ENCODE assay signal across 1 cellular context in the genomic region with DNA sequence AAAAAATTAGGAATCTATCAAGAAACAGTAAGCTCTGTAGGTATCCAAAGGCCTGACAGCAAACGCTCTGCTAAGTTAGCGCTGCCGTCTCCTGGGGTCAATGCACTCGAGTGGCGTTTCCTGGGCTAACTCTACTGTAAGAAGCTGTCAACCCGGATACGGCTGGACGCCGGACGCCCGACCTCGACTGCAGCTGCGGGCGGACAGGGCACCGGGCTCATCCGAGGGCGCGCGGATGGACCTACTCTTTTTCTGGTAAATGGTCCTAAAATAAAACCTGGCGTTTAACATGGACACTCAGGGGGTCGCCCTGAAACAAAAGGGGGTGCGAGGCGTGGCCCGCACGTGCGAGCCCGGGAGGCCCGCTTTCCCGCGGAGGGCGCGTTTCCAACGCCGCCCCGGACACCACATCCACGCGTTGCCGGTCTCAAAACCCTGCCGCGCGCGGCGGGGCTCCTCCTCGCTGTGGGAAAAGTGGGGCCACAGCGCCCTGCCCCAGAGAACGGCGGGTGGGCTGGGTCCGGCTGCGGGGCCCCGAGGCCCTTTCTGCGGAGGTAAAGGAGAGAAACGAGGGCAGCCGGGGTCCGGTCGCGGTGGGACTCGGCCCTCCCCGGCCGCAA.
A peak's percentile ranks its signal among the peaks of the same experiment; 100 is the strongest.
TF ChIP-seq lines count a peak whose summit lies in the region.

No MANE protein-coding gene starts in this region.

TF ChIP-seq in K562, 482 proteins besides CTCF, POLR2A, EP300 and RAD21 (continues in another document):
- TF ChIP-seq POU5F1 (IDR thresholded peaks at IDR 0.05; ENCODE audit: borderline replicate concordance, low read depth, low read length, partially characterized antibody) (no peak), BRF1 (IDR thresholded peaks at IDR 0.05; ENCODE audit: borderline replicate concordance, extremely low read depth, insufficient read length) (no peak), MNT (conservative IDR thresholded peaks at IDR 0.05) (peak; percentile 73 to 88; a peak in 3 of 4 replicates), C11orf30 (IDR thresholded peaks at IDR 0.05; ENCODE audit: low read depth) (no peak), ZSCAN29 (IDR thresholded peaks at IDR 0.05) (0 out of 2 replicates have a peak, but pooled peaks have one; percentile 45), STAG1 (CRISPR knock-in tag; IDR thresholded peaks at IDR 0.05; ENCODE audit: borderline replicate concordance) (no peak), ZNF583 (CRISPR knock-in tag; IDR thresholded peaks at IDR 0.05) (no peak), MYBL2 (IDR thresholded peaks at IDR 0.05; ENCODE audit: low read depth) (no peak), MYBL2 (CRISPR knock-in tag; IDR thresholded peaks at IDR 0.05; ENCODE audit: borderline replicate concordance) (no peak), NFYB (IDR thresholded peaks at IDR 0.05; ENCODE audit: extremely low read depth, insufficient read length) (no peak), ZNF668 (CRISPR knock-in tag; IDR thresholded peaks at IDR 0.05) (no peak), ZFP36 (IDR thresholded peaks at IDR 0.05; ENCODE audit: low read depth, low read length, partially characterized antibody) (no peak), ZBTB7A (IDR thresholded peaks at IDR 0.05; ENCODE audit: borderline replicate concordance, control insufficient read depth, low read depth, low read length) (peak; percentile 18; the same call in 1 of the 2 replicates), ZNF764 (CRISPR knock-in tag; IDR thresholded peaks at IDR 0.05; ENCODE audit: low read depth) (no peak), TAF9B (IDR thresholded peaks at IDR 0.05; ENCODE audit: partially characterized antibody) (no peak), CBFA2T3 (IDR thresholded peaks at IDR 0.05) (no peak), TCF7 (IDR thresholded peaks at IDR 0.05; ENCODE audit: borderline replicate concordance) (no peak), NCOA6 (IDR thresholded peaks at IDR 0.05) (no peak; the same call in 1 of the 2 replicates), ZNF282 (CRISPR knock-in tag; IDR thresholded peaks at IDR 0.05) (no peak), TAF15 (IDR thresholded peaks at IDR 0.05; ENCODE audit: low read depth, low read length) (no peak), NBN (IDR thresholded peaks at IDR 0.05; ENCODE audit: low read depth) (no peak), HMG20A (CRISPR knock-in tag; conservative IDR thresholded peaks at IDR 0.05) (no peak), CCAR2 (IDR thresholded peaks at IDR 0.05; ENCODE audit: low read depth, low read length) (no peak), ZNF253 (CRISPR knock-in tag; conservative IDR thresholded peaks at IDR 0.05) (no peak), SLC30A9 (CRISPR knock-in tag; IDR thresholded peaks at IDR 0.05) (no peak), ZNF707 (CRISPR knock-in tag; conservative IDR thresholded peaks at IDR 0.05) (no peak), BHLHE40 (IDR thresholded peaks at IDR 0.05; ENCODE audit: low read length) (peak; percentile 85), HSF4 (CRISPR knock-in tag; IDR thresholded peaks at IDR 0.05; ENCODE audit: borderline replicate concordance) (no peak), CHD1 (IDR thresholded peaks at IDR 0.05; ENCODE audit: low read length) (peak; percentile 93), TAL1 (IDR thresholded peaks at IDR 0.05) (no peak), DIDO1 (tag; IDR thresholded peaks at IDR 0.05; ENCODE audit: low read depth) (no peak), SREBF1 (IDR thresholded peaks at IDR 0.05; ENCODE audit: borderline replicate concordance, low read depth, low read length) (no peak), CEBPG (CRISPR knock-in tag; IDR thresholded peaks at IDR 0.05) (no peak), CEBPG (tag; conservative IDR thresholded peaks at IDR 0.05 in 1 of 2, IDR thresholded peaks at IDR 0.05 in 1 of 2) (no peak)
- TF ChIP-seq, protein P1, sequence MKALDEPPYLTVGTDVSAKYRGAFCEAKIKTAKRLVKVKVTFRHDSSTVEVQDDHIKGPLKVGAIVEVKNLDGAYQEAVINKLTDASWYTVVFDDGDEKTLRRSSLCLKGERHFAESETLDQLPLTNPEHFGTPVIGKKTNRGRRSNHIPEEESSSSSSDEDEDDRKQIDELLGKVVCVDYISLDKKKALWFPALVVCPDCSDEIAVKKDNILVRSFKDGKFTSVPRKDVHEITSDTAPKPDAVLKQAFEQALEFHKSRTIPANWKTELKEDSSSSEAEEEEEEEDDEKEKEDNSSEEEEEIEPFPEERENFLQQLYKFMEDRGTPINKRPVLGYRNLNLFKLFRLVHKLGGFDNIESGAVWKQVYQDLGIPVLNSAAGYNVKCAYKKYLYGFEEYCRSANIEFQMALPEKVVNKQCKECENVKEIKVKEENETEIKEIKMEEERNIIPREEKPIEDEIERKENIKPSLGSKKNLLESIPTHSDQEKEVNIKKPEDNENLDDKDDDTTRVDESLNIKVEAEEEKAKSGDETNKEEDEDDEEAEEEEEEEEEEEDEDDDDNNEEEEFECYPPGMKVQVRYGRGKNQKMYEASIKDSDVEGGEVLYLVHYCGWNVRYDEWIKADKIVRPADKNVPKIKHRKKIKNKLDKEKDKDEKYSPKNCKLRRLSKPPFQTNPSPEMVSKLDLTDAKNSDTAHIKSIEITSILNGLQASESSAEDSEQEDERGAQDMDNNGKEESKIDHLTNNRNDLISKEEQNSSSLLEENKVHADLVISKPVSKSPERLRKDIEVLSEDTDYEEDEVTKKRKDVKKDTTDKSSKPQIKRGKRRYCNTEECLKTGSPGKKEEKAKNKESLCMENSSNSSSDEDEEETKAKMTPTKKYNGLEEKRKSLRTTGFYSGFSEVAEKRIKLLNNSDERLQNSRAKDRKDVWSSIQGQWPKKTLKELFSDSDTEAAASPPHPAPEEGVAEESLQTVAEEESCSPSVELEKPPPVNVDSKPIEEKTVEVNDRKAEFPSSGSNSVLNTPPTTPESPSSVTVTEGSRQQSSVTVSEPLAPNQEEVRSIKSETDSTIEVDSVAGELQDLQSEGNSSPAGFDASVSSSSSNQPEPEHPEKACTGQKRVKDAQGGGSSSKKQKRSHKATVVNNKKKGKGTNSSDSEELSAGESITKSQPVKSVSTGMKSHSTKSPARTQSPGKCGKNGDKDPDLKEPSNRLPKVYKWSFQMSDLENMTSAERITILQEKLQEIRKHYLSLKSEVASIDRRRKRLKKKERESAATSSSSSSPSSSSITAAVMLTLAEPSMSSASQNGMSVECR (CRISPR knock-in tag; IDR thresholded peaks at IDR 0.05): peak; percentile 55; the same call in 1 of the 2 replicates
- TF ChIP-seq, protein P2, sequence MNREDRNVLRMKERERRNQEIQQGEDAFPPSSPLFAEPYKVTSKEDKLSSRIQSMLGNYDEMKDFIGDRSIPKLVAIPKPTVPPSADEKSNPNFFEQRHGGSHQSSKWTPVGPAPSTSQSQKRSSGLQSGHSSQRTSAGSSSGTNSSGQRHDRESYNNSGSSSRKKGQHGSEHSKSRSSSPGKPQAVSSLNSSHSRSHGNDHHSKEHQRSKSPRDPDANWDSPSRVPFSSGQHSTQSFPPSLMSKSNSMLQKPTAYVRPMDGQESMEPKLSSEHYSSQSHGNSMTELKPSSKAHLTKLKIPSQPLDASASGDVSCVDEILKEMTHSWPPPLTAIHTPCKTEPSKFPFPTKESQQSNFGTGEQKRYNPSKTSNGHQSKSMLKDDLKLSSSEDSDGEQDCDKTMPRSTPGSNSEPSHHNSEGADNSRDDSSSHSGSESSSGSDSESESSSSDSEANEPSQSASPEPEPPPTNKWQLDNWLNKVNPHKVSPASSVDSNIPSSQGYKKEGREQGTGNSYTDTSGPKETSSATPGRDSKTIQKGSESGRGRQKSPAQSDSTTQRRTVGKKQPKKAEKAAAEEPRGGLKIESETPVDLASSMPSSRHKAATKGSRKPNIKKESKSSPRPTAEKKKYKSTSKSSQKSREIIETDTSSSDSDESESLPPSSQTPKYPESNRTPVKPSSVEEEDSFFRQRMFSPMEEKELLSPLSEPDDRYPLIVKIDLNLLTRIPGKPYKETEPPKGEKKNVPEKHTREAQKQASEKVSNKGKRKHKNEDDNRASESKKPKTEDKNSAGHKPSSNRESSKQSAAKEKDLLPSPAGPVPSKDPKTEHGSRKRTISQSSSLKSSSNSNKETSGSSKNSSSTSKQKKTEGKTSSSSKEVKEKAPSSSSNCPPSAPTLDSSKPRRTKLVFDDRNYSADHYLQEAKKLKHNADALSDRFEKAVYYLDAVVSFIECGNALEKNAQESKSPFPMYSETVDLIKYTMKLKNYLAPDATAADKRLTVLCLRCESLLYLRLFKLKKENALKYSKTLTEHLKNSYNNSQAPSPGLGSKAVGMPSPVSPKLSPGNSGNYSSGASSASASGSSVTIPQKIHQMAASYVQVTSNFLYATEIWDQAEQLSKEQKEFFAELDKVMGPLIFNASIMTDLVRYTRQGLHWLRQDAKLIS (CRISPR knock-in tag; IDR thresholded peaks at IDR 0.05): peak; percentile 94; the same call in 1 of the 2 replicates
- TF ChIP-seq, protein P3, sequence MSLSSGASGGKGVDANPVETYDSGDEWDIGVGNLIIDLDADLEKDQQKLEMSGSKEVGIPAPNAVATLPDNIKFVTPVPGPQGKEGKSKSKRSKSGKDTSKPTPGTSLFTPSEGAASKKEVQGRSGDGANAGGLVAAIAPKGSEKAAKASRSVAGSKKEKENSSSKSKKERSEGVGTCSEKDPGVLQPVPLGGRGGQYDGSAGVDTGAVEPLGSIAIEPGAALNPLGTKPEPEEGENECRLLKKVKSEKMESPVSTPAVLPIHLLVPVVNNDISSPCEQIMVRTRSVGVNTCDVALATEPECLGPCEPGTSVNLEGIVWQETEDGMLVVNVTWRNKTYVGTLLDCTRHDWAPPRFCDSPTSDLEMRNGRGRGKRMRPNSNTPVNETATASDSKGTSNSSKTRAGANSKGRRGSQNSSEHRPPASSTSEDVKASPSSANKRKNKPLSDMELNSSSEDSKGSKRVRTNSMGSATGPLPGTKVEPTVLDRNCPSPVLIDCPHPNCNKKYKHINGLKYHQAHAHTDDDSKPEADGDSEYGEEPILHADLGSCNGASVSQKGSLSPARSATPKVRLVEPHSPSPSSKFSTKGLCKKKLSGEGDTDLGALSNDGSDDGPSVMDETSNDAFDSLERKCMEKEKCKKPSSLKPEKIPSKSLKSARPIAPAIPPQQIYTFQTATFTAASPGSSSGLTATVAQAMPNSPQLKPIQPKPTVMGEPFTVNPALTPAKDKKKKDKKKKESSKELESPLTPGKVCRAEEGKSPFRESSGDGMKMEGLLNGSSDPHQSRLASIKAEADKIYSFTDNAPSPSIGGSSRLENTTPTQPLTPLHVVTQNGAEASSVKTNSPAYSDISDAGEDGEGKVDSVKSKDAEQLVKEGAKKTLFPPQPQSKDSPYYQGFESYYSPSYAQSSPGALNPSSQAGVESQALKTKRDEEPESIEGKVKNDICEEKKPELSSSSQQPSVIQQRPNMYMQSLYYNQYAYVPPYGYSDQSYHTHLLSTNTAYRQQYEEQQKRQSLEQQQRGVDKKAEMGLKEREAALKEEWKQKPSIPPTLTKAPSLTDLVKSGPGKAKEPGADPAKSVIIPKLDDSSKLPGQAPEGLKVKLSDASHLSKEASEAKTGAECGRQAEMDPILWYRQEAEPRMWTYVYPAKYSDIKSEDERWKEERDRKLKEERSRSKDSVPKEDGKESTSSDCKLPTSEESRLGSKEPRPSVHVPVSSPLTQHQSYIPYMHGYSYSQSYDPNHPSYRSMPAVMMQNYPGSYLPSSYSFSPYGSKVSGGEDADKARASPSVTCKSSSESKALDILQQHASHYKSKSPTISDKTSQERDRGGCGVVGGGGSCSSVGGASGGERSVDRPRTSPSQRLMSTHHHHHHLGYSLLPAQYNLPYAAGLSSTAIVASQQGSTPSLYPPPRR (CRISPR knock-in tag; IDR thresholded peaks at IDR 0.05; ENCODE audit: borderline replicate concordance): no peak
- TF ChIP-seq, protein P4, sequence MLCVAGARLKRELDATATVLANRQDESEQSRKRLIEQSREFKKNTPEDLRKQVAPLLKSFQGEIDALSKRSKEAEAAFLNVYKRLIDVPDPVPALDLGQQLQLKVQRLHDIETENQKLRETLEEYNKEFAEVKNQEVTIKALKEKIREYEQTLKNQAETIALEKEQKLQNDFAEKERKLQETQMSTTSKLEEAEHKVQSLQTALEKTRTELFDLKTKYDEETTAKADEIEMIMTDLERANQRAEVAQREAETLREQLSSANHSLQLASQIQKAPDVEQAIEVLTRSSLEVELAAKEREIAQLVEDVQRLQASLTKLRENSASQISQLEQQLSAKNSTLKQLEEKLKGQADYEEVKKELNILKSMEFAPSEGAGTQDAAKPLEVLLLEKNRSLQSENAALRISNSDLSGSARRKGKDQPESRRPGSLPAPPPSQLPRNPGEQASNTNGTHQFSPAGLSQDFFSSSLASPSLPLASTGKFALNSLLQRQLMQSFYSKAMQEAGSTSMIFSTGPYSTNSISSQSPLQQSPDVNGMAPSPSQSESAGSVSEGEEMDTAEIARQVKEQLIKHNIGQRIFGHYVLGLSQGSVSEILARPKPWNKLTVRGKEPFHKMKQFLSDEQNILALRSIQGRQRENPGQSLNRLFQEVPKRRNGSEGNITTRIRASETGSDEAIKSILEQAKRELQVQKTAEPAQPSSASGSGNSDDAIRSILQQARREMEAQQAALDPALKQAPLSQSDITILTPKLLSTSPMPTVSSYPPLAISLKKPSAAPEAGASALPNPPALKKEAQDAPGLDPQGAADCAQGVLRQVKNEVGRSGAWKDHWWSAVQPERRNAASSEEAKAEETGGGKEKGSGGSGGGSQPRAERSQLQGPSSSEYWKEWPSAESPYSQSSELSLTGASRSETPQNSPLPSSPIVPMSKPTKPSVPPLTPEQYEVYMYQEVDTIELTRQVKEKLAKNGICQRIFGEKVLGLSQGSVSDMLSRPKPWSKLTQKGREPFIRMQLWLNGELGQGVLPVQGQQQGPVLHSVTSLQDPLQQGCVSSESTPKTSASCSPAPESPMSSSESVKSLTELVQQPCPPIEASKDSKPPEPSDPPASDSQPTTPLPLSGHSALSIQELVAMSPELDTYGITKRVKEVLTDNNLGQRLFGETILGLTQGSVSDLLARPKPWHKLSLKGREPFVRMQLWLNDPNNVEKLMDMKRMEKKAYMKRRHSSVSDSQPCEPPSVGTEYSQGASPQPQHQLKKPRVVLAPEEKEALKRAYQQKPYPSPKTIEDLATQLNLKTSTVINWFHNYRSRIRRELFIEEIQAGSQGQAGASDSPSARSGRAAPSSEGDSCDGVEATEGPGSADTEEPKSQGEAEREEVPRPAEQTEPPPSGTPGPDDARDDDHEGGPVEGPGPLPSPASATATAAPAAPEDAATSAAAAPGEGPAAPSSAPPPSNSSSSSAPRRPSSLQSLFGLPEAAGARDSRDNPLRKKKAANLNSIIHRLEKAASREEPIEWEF (CRISPR knock-in tag; IDR thresholded peaks at IDR 0.05): no peak
- TF ChIP-seq, protein P5, sequence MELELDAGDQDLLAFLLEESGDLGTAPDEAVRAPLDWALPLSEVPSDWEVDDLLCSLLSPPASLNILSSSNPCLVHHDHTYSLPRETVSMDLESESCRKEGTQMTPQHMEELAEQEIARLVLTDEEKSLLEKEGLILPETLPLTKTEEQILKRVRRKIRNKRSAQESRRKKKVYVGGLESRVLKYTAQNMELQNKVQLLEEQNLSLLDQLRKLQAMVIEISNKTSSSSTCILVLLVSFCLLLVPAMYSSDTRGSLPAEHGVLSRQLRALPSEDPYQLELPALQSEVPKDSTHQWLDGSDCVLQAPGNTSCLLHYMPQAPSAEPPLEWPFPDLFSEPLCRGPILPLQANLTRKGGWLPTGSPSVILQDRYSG (tag; conservative IDR thresholded peaks at IDR 0.05; ENCODE audit: low read depth): no peak
